26 cellular contexts compared by ENCODE assay signal in genomic region chr4:95361696-95361965, GRCh38.
"Had no signal": no experiment of that assay in that cellular context is flagged by ENCODE, and none has a peak within 500 bp of the region (broad histone marks: within the 10 kb centered on the region; RNA-seq: fewer than 3 reads in every experiment).

No MANE protein-coding gene starts in this region.

- H3K27ac ChIP-seq: SK-N-MC had no signal

- H3K27me3 Mint-ChIP-seq: activated B cell treated with CpG ODN at 0.5 μM for 24 hours; activated CD4-positive, alpha-beta T cell treated with anti-CD3 and anti-CD28 coated beads, Interleukin-2, amount 10 ng/mL, durations not matched to agents 24 days and 14 days; T-cell had no signal

- H3K27ac Mint-ChIP-seq: activated B cell treated with CpG ODN at 0.5 μM for 24 hours; activated CD4-positive, alpha-beta T cell treated with anti-CD3 and anti-CD28 coated beads, Interleukin-2, amount 10 ng/mL, durations not matched to agents 24 days and 14 days; activated naive CD4-positive, alpha-beta T cell treated with anti-CD3 and anti-CD28 coated beads, Interleukin-2, amount 50 U/mL, for 72 hours; activated naive CD8-positive, alpha-beta T cell treated with anti-CD3 and anti-CD28 coated beads, Interleukin-2, amount 50 U/mL, for 24 hours; T-cell had no signal

- H3K4me3 ChIP-seq: SK-N-MC had no signal

- H3K9me3 Mint-ChIP-seq: activated B cell treated with CpG ODN at 0.5 μM for 24 hours; activated CD4-positive, alpha-beta T cell treated with anti-CD3 and anti-CD28 coated beads, Interleukin-2, amount 10 ng/mL, durations not matched to agents 24 days and 14 days; activated naive CD4-positive, alpha-beta T cell treated with anti-CD3 and anti-CD28 coated beads, Interleukin-2, amount 50 U/mL, for 72 hours; activated naive CD8-positive, alpha-beta T cell treated with anti-CD3 and anti-CD28 coated beads, Interleukin-2, amount 50 U/mL, for 24 hours; activated T-cell treated with anti-CD3 and anti-CD28 coated beads, Interleukin-2, amount 50 U/mL, for 4 hours; T-cell had no signal

- H3K4me1 Mint-ChIP-seq: activated B cell treated with CpG ODN at 0.5 μM for 24 hours; activated CD4-positive, alpha-beta T cell treated with anti-CD3 and anti-CD28 coated beads, Interleukin-2, amount 10 ng/mL, durations not matched to agents 24 days and 14 days; activated naive CD8-positive, alpha-beta T cell treated with anti-CD3 and anti-CD28 coated beads, Interleukin-2, amount 50 U/mL, for 24 hours; T-cell had no signal

- H3K4me3 Mint-ChIP-seq: activated B cell treated with CpG ODN at 0.5 μM for 24 hours; activated CD4-positive, alpha-beta T cell treated with anti-CD3 and anti-CD28 coated beads, Interleukin-2, amount 10 ng/mL, durations not matched to agents 24 days and 14 days; activated naive CD8-positive, alpha-beta T cell treated with anti-CD3 and anti-CD28 coated beads, Interleukin-2, amount 50 U/mL, for 24 hours; activated T-cell treated with anti-CD3 and anti-CD28 coated beads, Interleukin-2, amount 50 U/mL, for 4 hours; T-cell had no signal

- H3K36me3 Mint-ChIP-seq: activated naive CD4-positive, alpha-beta T cell treated with anti-CD3 and anti-CD28 coated beads, Interleukin-2, amount 50 U/mL, for 72 hours; T-cell had no signal

- DNase-seq: activated B cell treated with CpG ODN at 0.5 μM for 24 hours; activated CD4-positive, alpha-beta T cell treated with anti-CD3 and anti-CD28 coated beads for 1 hour; activated CD4-positive, alpha-beta T cell treated with anti-CD3 and anti-CD28 coated beads, Interleukin-2, amount 10 ng/mL, durations not matched to agents 24 days and 14 days; activated CD4-positive, alpha-beta T cell treated with anti-CD3 and anti-CD28 coated beads, Interleukin-2, amount 50 U/mL, for 48 hours; activated effector memory CD4-positive, alpha-beta T cell treated with anti-CD3 and anti-CD28 coated beads, Interleukin-2, amount 50 U/mL, for 16 hours; activated naive CD4-positive, alpha-beta T cell treated with Interleukin-2 at 50 U/mL for 16 hours; activated naive CD8-positive, alpha-beta T cell treated with anti-CD3 and anti-CD28 coated beads, Interleukin-2, amount 50 U/mL, for 24 hours; activated T-cell treated with anti-CD3 and anti-CD28 coated beads, Interleukin-2, amount 50 U/mL, for 4 hours; Kasumi-1; KBM-7; NCI-H1048; NCI-H1694; NCI-H2107; NCI-H2171 treated with DMSO at 0.1 percent for 48 hours; NCI-H226; NCI-H526 treated with DMSO at 0.1 percent for 48 hours; NCI-H82; NK-92 treated with Interleukin-12 subunit alpha and Interleukin-12 subunit beta, amount 100 ng/mL, for 24 hours; OCI-M1; RPMI8226; T-cell; T1000 had no signal

- ATAC-seq: activated naive CD4-positive, alpha-beta T cell treated with anti-CD3 and anti-CD28 coated beads, Interleukin-2, amount 50 U/mL, for 72 hours; activated naive CD8-positive, alpha-beta T cell treated with anti-CD3 and anti-CD28 coated beads, Interleukin-2, amount 50 U/mL, for 24 hours; activated T-cell treated with anti-CD3 and anti-CD28 coated beads, Interleukin-2, amount 50 U/mL, for 4 hours; Panc1; Right ventricle myocardium inferior; T-cell had no signal
